Comparison of ENCODE assay signal across 14 cellular contexts in genomic region chr3:124520970-124521369, GRCh38.
DNase-seq lines count a peak whose midpoint lies in the region; ATAC-seq and TF ChIP-seq lines count a peak whose summit lies in the region.
"Had no signal": no experiment of that assay in that cellular context is flagged by ENCODE, and none has a peak within 500 bp of the region (broad histone marks: within the 10 kb centered on the region; RNA-seq: fewer than 3 reads in every experiment).

No MANE protein-coding gene starts in this region.

- H3K4me3 ChIP-seq in mucosa of descending colon = no peak overlapping the region
- H3K4me3 ChIP-seq: ascending aorta had no signal

- peak; percentile 25 for DNase-seq in H4 (ENCODE audit: low spot score)
- peak; percentile 96 for DNase-seq in NCI-H2029 (lab: John Stamatoyannopoulos, UW)
- DNase-seq in SHP77 treated with DMSO at 0.1 percent for 48 hours (lab: John Stamatoyannopoulos, UW) = peak; percentile 97
- DNase-seq in mucosa of descending colon = no peak
- DNase-seq in NAMALWA (ENCODE audit: low spot score) = no peak
- no peak for DNase-seq in activated naive CD4-positive, alpha-beta T cell treated with anti-CD3 and anti-CD28 coated beads for 36 hours
- DNase-seq in activated naive CD8-positive, alpha-beta T cell treated with anti-CD3 and anti-CD28 coated beads for 36 hours = no peak
- DNase-seq: activated CD4-positive, alpha-beta T cell treated with anti-CD3 and anti-CD28 coated beads for 48 hours; activated T-cell treated with anti-CD3 and anti-CD28 coated beads, Interleukin-2, amount 50 U/mL, for 48 hours; effector CD4-positive, alpha-beta T cell had no signal

- no peaks in the 10 kb centered on the region for H3K9me3 ChIP-seq in mucosa of descending colon
- H3K9me3 ChIP-seq: ascending aorta had no signal

- CTCF ChIA-PET in activated naive CD4-positive, alpha-beta T cell treated with anti-CD3 and anti-CD28 coated beads for 36 hours (lab: Charles Lee) = no interaction called here

- intact Hi-C loops in mucosa of descending colon (cut with DNase I, micrococcal nuclease) = no loop called here
- intact Hi-C loops in activated naive CD4-positive, alpha-beta T cell treated with anti-CD3 and anti-CD28 coated beads for 36 hours (cut with micrococcal nuclease) = no loop called here

- H3K9me3 Mint-ChIP-seq in activated naive CD4-positive, alpha-beta T cell treated with anti-CD3 and anti-CD28 coated beads for 36 hours = peaks cover 2% of the 10 kb centered on the region
- H3K9me3 Mint-ChIP-seq in activated naive CD8-positive, alpha-beta T cell treated with anti-CD3 and anti-CD28 coated beads for 36 hours = peaks cover 3% of the 10 kb centered on the region

- H3K36me3 Mint-ChIP-seq in activated naive CD4-positive, alpha-beta T cell treated with anti-CD3 and anti-CD28 coated beads for 36 hours (ENCODE audit: low read depth) = no peaks in the 10 kb centered on the region
- no peaks in the 10 kb centered on the region for H3K36me3 Mint-ChIP-seq in activated naive CD8-positive, alpha-beta T cell treated with anti-CD3 and anti-CD28 coated beads for 36 hours
- H3K36me3 Mint-ChIP-seq: CD14-positive monocyte had no signal

- no peaks in the 10 kb centered on the region for H3K4me1 Mint-ChIP-seq in activated naive CD4-positive, alpha-beta T cell treated with anti-CD3 and anti-CD28 coated beads for 36 hours (ENCODE audit: low read depth)
- no peaks in the 10 kb centered on the region for H3K4me1 Mint-ChIP-seq in activated naive CD8-positive, alpha-beta T cell treated with anti-CD3 and anti-CD28 coated beads for 36 hours
- H3K4me1 Mint-ChIP-seq: CD14-positive monocyte had no signal

- no peak for TF ChIP-seq CTCF in mucosa of descending colon (IDR thresholded peaks at IDR 0.05)

- no peak overlapping the region for H3K27ac Mint-ChIP-seq in activated naive CD4-positive, alpha-beta T cell treated with anti-CD3 and anti-CD28 coated beads for 36 hours
- H3K27ac Mint-ChIP-seq in activated naive CD8-positive, alpha-beta T cell treated with anti-CD3 and anti-CD28 coated beads for 36 hours = no peak overlapping the region
- H3K27ac Mint-ChIP-seq: CD14-positive monocyte, nephron had no signal

- no peaks in the 10 kb centered on the region for H3K36me3 ChIP-seq in mucosa of descending colon (ENCODE audit: low read depth)

- no peaks in the 10 kb centered on the region for H3K4me1 ChIP-seq in mucosa of descending colon (ENCODE audit: low read depth)
- H3K4me1 ChIP-seq: ascending aorta had no signal

- H3K27me3 Mint-ChIP-seq in activated naive CD4-positive, alpha-beta T cell treated with anti-CD3 and anti-CD28 coated beads for 36 hours (ENCODE audit: low read depth) = peaks cover 8% of the 10 kb centered on the region
- peaks cover 34% of the 10 kb centered on the region for H3K27me3 Mint-ChIP-seq in activated naive CD8-positive, alpha-beta T cell treated with anti-CD3 and anti-CD28 coated beads for 36 hours

- ATAC-seq in mucosa of descending colon (peak; percentile 58), GM19328 (IDR thresholded peaks at IDR 0.05; ENCODE audit: unreplicated experiment) (no peak)

- H3K4me3 Mint-ChIP-seq in activated naive CD4-positive, alpha-beta T cell treated with anti-CD3 and anti-CD28 coated beads for 36 hours = no peak overlapping the region
- H3K4me3 Mint-ChIP-seq in activated naive CD8-positive, alpha-beta T cell treated with anti-CD3 and anti-CD28 coated beads for 36 hours = no peak overlapping the region
- H3K4me3 Mint-ChIP-seq: CD14-positive monocyte, nephron had no signal

Comparison
In these comparisons a context has a peak if more than half of its experiments do, and no peak if none do; other contexts are left out.
1. DNase-seq: peak in H4 (single experiment), NCI-H2029 (single experiment) and SHP77 treated with DMSO at 0.1 percent for 48 hours (single experiment); none in mucosa of descending colon (0 of 3), NAMALWA (single experiment), activated naive CD4-positive, alpha-beta T cell treated with anti-CD3 and anti-CD28 coated beads for 36 hours (single experiment) and activated naive CD8-positive, alpha-beta T cell treated with anti-CD3 and anti-CD28 coated beads for 36 hours (single experiment).